ENCODE assay signal across 9 cellular contexts in the genomic region with DNA sequence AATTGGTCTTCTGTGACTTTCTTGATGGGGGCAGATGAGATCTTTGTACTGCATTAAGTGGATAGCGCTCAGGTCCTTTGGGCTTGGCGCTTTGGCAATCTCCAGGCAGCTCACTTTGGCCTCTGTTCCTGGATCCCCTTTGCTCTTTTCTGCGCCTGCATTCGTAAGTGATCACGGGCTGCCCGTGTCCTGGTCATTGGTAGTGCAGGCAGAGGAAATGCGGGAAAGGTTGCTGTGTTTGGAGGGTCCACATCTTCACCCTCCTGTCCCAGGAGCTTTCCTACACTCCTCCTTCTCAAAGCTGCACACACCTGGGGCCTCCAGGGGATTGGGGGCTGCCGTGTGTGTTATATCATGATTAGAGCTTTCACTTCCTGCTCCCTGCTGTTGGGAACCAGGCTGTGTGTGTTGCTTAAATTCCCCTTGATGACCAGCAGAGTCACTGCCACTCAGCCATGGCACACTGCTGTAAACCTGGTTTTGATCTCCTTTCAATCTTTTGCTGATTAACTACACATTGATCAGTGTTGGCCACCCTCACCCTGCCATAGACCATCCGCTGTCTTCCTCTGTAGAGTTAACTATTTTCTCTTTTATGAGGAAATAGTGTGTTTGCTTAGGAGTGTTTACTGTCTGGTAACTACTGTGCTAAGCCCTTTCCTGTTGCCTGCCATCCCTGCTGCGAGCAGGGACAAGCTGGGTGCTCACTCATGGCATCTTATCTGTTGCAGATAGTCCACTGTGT. TPM values are rescaled to one million over a fixed set of nuclear protein-coding genes. Genes with fewer than 3 reads are reported as not detected.
DNase-seq lines count a peak whose midpoint lies in the region; ATAC-seq and TF ChIP-seq lines count a peak whose summit lies in the region.
"Had no signal": no experiment of that assay in that cellular context is flagged by ENCODE, and none has a peak within 500 bp of the region (broad histone marks: within the 10 kb centered on the region; RNA-seq: fewer than 3 reads in every experiment).

No MANE protein-coding gene starts in this region.

- peaks cover 21% of the 10 kb centered on the region for H3K4me1 ChIP-seq in CD4-positive, alpha-beta memory T cell (ENCODE audit: insufficient read depth, low read length)
- H3K4me1 ChIP-seq in H9 (ENCODE audit: insufficient read depth, low read length) = no peaks in the 10 kb centered on the region
- peaks cover 0 to 25% (median 4%) of the 10 kb centered on the region in 3 donors for H3K4me1 ChIP-seq in gastroesophageal sphincter

- no peak overlapping the region for H2BK15ac ChIP-seq in H9 (ENCODE audit: low read depth, low read length)

- no peak overlapping the region for H3K27ac ChIP-seq in CD4-positive, alpha-beta memory T cell (ENCODE audit: low read depth, low read length)
- no peak overlapping the region for H3K27ac ChIP-seq in H9 (ENCODE audit: insufficient read length, low read depth, low read length)
- H3K27ac ChIP-seq in gastroesophageal sphincter = no peak overlapping the region
- H3K27ac ChIP-seq: neutrophil had no signal

- H2BK5ac ChIP-seq in H9 (ENCODE audit: insufficient read length, low read length) = no peak overlapping the region

- no peak overlapping the region for H2AK5ac ChIP-seq in H9 (ENCODE audit: insufficient read length, low read length)

- CTCF ChIA-PET in CD4-positive, alpha-beta memory T cell (lab: Charles Lee; ENCODE audit: partially characterized antibody) = interaction anchor here (1.2 to 3.6 kb wide), 4 partner anchors 10 to 28 kb away, joined by 3 to 105 read pairs (median 28); partner anchors contain the start of genes RALGAPB and SNHG17

- no peaks in the 10 kb centered on the region for H3K9me3 Mint-ChIP-seq in CD4-positive, alpha-beta memory T cell
- no peaks in the 10 kb centered on the region for H3K9me3 Mint-ChIP-seq in H9

- no peak overlapping the region for H4K5ac ChIP-seq in H9 (ENCODE audit: insufficient read length, low read depth, low read length)

- peaks cover 12% of the 10 kb centered on the region for H3K36me3 ChIP-seq in CD4-positive, alpha-beta memory T cell (ENCODE audit: insufficient read depth, low read length)
- H3K36me3 ChIP-seq in gastroesophageal sphincter = peaks cover 0 to 38% of the 10 kb centered on the region in 2 donors

- H3K4me3 ChIP-seq in CD4-positive, alpha-beta memory T cell (ENCODE audit: low read length in 2 of 2) = no peak overlapping the region
- no peak overlapping the region for H3K4me3 ChIP-seq in gastroesophageal sphincter

- peak overlapping the region in 6 of 7 donors; percentile 61 to 92 (median 84) for H3K27ac Mint-ChIP-seq in CD4-positive, alpha-beta memory T cell
- H3K27ac Mint-ChIP-seq in H9 = no peak overlapping the region
- peak overlapping the region; percentile 80 for H3K27ac Mint-ChIP-seq in T-helper 17 cell

- H3K36me3 Mint-ChIP-seq in CD4-positive, alpha-beta memory T cell = peaks cover 23 to 26% of the 10 kb centered on the region in 2 donors
- H3K36me3 Mint-ChIP-seq in H9 (ENCODE audit: insufficient read depth in 1 of 3, low read depth in 3 of 3) = peaks cover 20 to 34% (median 30%) of the 10 kb centered on the region in 3 experiments; a peak in 6 of 7 replicates
- peaks cover 17% of the 10 kb centered on the region for H3K36me3 Mint-ChIP-seq in T-helper 17 cell (ENCODE audit: low read depth)

- no peak overlapping the region for H3K4me2 ChIP-seq in H9 (ENCODE audit: insufficient read depth, insufficient read length, low read length)

- H4K8ac ChIP-seq in H9 (replicated peaks; ENCODE audit: insufficient read length, low read depth, low read length) = no peak overlapping the region

- H3K4me1 Mint-ChIP-seq in CD4-positive, alpha-beta memory T cell = peaks cover 10 to 33% (median 22%) of the 10 kb centered on the region in 4 donors
- H3K4me1 Mint-ChIP-seq in H9 (peaks cover 10 to 16% of the 10 kb centered on the region in 2 experiments), T-helper 17 cell (peaks cover 27% of the 10 kb centered on the region)

- POLR2A ChIA-PET in CD4-positive, alpha-beta memory T cell (lab: Charles Lee; ENCODE audit: partially characterized antibody) = interaction anchor here (1.1 to 5.7 kb wide), 4 partner anchors 15 to 24 kb away, joined by 3 to 170 read pairs (median 32); partner anchors contain the start of genes RALGAPB and SNHG17

- no peak overlapping the region for H2BK120ac ChIP-seq in H9 (ENCODE audit: low read depth, low read length, poor library complexity, severe bottlenecking)

- no peak overlapping the region for H3K23ac ChIP-seq in H9 (ENCODE audit: insufficient read length, low read depth, low read length)

- no peaks in the 10 kb centered on the region for H3K9me3 ChIP-seq in CD4-positive, alpha-beta memory T cell (ENCODE audit: control insufficient read depth in 1 of 2, low read length in 2 of 2)
- no peaks in the 10 kb centered on the region for H3K9me3 ChIP-seq in H9 (ENCODE audit: control insufficient read depth, low read depth, low read length)
- no peaks in the 10 kb centered on the region for H3K9me3 ChIP-seq in T-helper 17 cell (ENCODE audit: control insufficient read depth, low read length, poor library complexity, severe bottlenecking)
- no peaks in the 10 kb centered on the region for H3K9me3 ChIP-seq in gastroesophageal sphincter
- H3K9me3 ChIP-seq: neutrophil had no signal

- H3K14ac ChIP-seq in H9 (ENCODE audit: insufficient read depth, low read length) = no peak overlapping the region

- H3K23me2 ChIP-seq in H9 (ENCODE audit: insufficient read length, low read depth, low read length, poor library complexity, severe bottlenecking) = peaks cover 9% of the 10 kb centered on the region

- in situ Hi-C loops in ACHN (cut with HindIII; ENCODE audit: low pct_ligation_motif_present, low pct_unique_long_range_greater_than_20kb, low sequenced_read_pairs) = no loop called here

- H3K4me3 Mint-ChIP-seq in CD4-positive, alpha-beta memory T cell = peak overlapping the region; percentile 72 to 95 (median 85)
- H3K4me3 Mint-ChIP-seq in H9 (peak overlapping the region; percentile 76 to 84), T-helper 17 cell (peak overlapping the region; percentile 82)

- H3K79me1 ChIP-seq in H9 (ENCODE audit: insufficient read depth, low read depth, low read length, poor library complexity, severe bottlenecking) = peaks cover 2% of the 10 kb centered on the region

- H3K4ac ChIP-seq in H9 (ENCODE audit: low read depth, low read length) = no peak overlapping the region

- H3K27me3 Mint-ChIP-seq in CD4-positive, alpha-beta memory T cell = no peaks in the 10 kb centered on the region
- H3K27me3 Mint-ChIP-seq in H9 (ENCODE audit: low read depth) = no peaks in the 10 kb centered on the region; the same call in 1 of the 2 replicates
- no peaks in the 10 kb centered on the region for H3K27me3 Mint-ChIP-seq in T-helper 17 cell

- H3K79me2 ChIP-seq in H9 (ENCODE audit: insufficient read depth, low read length) = no peaks in the 10 kb centered on the region; the same call in 1 of the 2 replicates

- H2BK12ac ChIP-seq in H9 (ENCODE audit: insufficient read length, low read depth, low read length) = no peak overlapping the region

- no peak overlapping the region for H3K9ac ChIP-seq in H9 (ENCODE audit: extremely low read depth, insufficient read length, low read length)

- TF ChIP-seq POLR2A in gastroesophageal sphincter (IDR thresholded peaks at IDR 0.05) = no peak

- no peak overlapping the region for H2BK20ac ChIP-seq in H9 (ENCODE audit: low read depth, low read length, poor library complexity, severe bottlenecking)

- DNase-seq in CD4-positive, alpha-beta memory T cell = no peak
- DNase-seq in H9 = no peak
- DNase-seq in T-helper 17 cell = no peak
- peak; percentile 53 for DNase-seq in left lobe of liver (ENCODE audit: low spot score)
- DNase-seq in RPMI8226 = no peak
- DNase-seq in ACHN = no peak
- no peak for DNase-seq in cerebellar nuclear complex (lab: John Stamatoyannopoulos, UW)

- no peak overlapping the region for H3K18ac ChIP-seq in H9 (ENCODE audit: insufficient read length, low read depth, low read length)

- ATAC-seq in T-helper 17 cell (no peak), left lobe of liver (peak; percentile 65), gastroesophageal sphincter (no peak)

- H3K56ac ChIP-seq in H9 (ENCODE audit: insufficient read length, low read depth, low read length) = no peak overlapping the region

- H3T11ph ChIP-seq in H9 (ENCODE audit: low read length) = no peak overlapping the region

- intact Hi-C loops in CD4-positive, alpha-beta memory T cell (cut with micrococcal nuclease) = loop anchor here (10.0 kb wide), 1 partner anchor 413 kb away; the partner anchor contains the start of genes RPRD1B and TTI1

- no peak overlapping the region for H4K91ac ChIP-seq in H9 (ENCODE audit: insufficient read length, low read depth, low read length)

- TF ChIP-seq EP300 in gastroesophageal sphincter (IDR thresholded peaks at IDR 0.05) = no peak

- no peaks in the 10 kb centered on the region for H4K20me1 ChIP-seq in H9 (ENCODE audit: control insufficient read depth, insufficient read depth, insufficient read length)

- no CpG with 5 or more reads among the region's 10 CpGs for WGBS in H9 (ENCODE audit: extremely low coverage, insufficient read length, low lambda C conversion rate)
- 56 to 99% methylated on average over 2 to 8 of the region's 10 CpGs for WGBS in gastroesophageal sphincter (ENCODE audit: low coverage in 1 of 2), 2 donors

- H2AFZ ChIP-seq in H9 (ENCODE audit: low read length) = no peak overlapping the region

- H3K27me3 ChIP-seq in CD4-positive, alpha-beta memory T cell (ENCODE audit: insufficient read depth, low read length) = no peaks in the 10 kb centered on the region
- H3K27me3 ChIP-seq in H9 (ENCODE audit: insufficient read depth, low read length) (no peaks in the 10 kb centered on the region), gastroesophageal sphincter (no peaks in the 10 kb centered on the region)

- no peak for TF ChIP-seq CTCF in H9 (conservative IDR thresholded peaks at IDR 0.05)
- TF ChIP-seq CTCF in gastroesophageal sphincter (IDR thresholded peaks at IDR 0.05) = no peak

RNA-seq across cellular contexts. Expression of gene SNHG17, which starts 13.0 kb away (rescaled TPM):
- 10 to 100 TPM; 46.0 to 49.8 TPM for total RNA-seq in CD4-positive, alpha-beta memory T cell
- 100 to 1,000 TPM in 1 of 2 donors, 10 to 100 TPM in 1; 43.7 to 109 TPM for polyA plus RNA-seq in CD4-positive, alpha-beta memory T cell
- total RNA-seq in H9 (2021) = 70.1 and 74.8 TPM in 2 replicates
- 10 to 100 TPM; 69.2 to 99.4 TPM for total RNA-seq in T-helper 17 cell
- total RNA-seq in left lobe of liver = 8.4 TPM
- 10 to 100 TPM in 2 of 4 donors, 1 to 10 TPM in 2; 6.7 to 26.5 (median 11.1) TPM for total RNA-seq in gastroesophageal sphincter

RNA-seq across cellular contexts. Expression of gene RALGAPB, which starts 24.5 kb away (rescaled TPM):
- 10 to 100 TPM; 54.8 to 57.4 TPM for total RNA-seq in CD4-positive, alpha-beta memory T cell
- 10 to 100 TPM in 1 of 2 donors, 1 to 10 TPM in 1; 9.0 to 15.6 TPM for polyA plus RNA-seq in CD4-positive, alpha-beta memory T cell
- 28.5 TPM in 2 replicates for total RNA-seq in H9 (2021)
- total RNA-seq in T-helper 17 cell = 10 to 100 TPM; 42.1 to 45.2 TPM
- total RNA-seq in left lobe of liver = 9.2 TPM
- total RNA-seq in gastroesophageal sphincter = 10 to 100 TPM; 26.0 to 42.3 (median 36.0) TPM

Comparison
In these comparisons a context has a peak if more than half of its experiments do, and no peak if none do; other contexts are left out.
1. H3K27ac Mint-ChIP-seq: peak in CD4-positive, alpha-beta memory T cell (6 of 7) and T-helper 17 cell (single experiment); none in H9 (0 of 3).
2. Peak in every context shown above with its lines, with median percentiles within 50 percentile points of each other: H3K4me3 Mint-ChIP-seq.